1 cellular context compared by ENCODE assay signal in genomic region chr16:71425746-71426068, GRCh38.
TF ChIP-seq lines count a peak whose summit lies in the region.

No MANE protein-coding gene starts in this region.

TF ChIP-seq in GM12878, 131 proteins besides CTCF, POLR2A, EP300 and RAD21 (continued from another document):
- TF ChIP-seq REST (IDR thresholded peaks at IDR 0.05; ENCODE audit: low read depth, low read length): no peak
- no peak for TF ChIP-seq NFYA (IDR thresholded peaks at IDR 0.05; ENCODE audit: borderline replicate concordance, low read depth, low read length)
- no peak for TF ChIP-seq CEBPZ (IDR thresholded peaks at IDR 0.05; ENCODE audit: low read depth, low read length)
- no peak for TF ChIP-seq TCF12 (IDR thresholded peaks at IDR 0.05; ENCODE audit: low read depth, low read length)
- TF ChIP-seq ZNF274 (IDR thresholded peaks at IDR 0.05; ENCODE audit: insufficient read depth, insufficient read length): no peak
